Comparison of ENCODE assay signal across 1 cellular context in the genomic region with DNA sequence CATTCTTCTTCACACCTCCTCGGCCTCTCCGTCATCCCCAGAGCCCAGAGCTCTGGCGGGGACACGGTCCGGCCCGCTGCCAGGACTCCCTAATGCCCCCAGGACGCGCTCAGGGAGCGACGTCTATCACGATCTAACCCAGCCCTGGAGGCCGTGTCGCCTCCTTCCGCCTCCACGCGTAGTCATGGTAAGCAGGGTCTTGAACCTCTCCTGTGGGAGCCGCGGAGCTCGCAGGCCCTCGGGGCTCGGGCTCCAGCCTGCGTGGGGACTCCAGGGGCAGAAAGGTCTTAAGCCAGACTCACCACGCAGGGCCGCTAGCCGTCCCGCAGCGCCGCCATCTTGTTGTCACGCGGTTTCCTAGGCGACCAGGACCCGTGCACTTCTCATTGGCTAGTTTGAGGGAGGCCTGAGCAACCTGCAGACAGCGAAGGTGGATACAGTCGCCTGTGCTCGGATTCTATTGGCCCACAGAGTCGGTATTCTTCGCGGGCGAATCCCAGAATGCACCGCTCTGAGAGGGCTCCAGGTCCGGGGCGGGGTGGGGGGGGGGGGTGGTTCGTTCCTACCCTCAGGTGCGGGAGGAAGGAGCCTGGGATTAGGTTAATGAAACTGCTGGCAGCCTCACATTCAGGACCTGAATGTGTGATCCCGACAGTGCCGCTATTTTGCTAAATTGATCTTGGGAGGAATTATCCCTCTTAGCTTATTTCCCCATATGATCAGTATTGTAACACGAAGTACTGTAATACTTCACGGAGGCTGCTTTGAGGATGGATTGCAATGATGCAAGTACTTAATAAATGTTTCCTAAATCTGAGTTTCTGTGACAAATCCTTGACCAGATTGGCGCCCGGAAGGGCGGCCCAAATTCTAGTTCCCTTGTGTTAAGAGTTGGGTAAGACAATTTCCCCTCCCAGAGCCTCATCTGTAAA.
TF ChIP-seq lines count a peak whose summit lies in the region.

UBXN11 (minus strand) TSS at position 347 of the 932 bp plus-strand sequence. CDS start 3,753 bp downstream, outside the sequence.

TF ChIP-seq in HepG2, 621 proteins besides CTCF, POLR2A, EP300 and RAD21 (continued from another document and continues in another):
- TF ChIP-seq NR0B2 (CRISPR knock-in tag; IDR thresholded peaks at IDR 0.05) (peak; percentile 74; the same call in 1 of the 2 replicates), KDM5B (CRISPR knock-in tag; IDR thresholded peaks at IDR 0.05; ENCODE audit: borderline replicate concordance) (0 out of 2 replicates have a peak, but pooled peaks have one; percentile 29), POLR2AphosphoS5 (IDR thresholded peaks at IDR 0.05; ENCODE audit: low read depth, low read length) (peak; percentile 51), ZNF558 (CRISPR knock-in tag; IDR thresholded peaks at IDR 0.05; ENCODE audit: borderline replicate concordance) (no peak), ZNF782 (CRISPR knock-in tag; IDR thresholded peaks at IDR 0.05; ENCODE audit: borderline replicate concordance) (peak; percentile 70; the same call in 1 of the 2 replicates), RFX3 (CRISPR knock-in tag; IDR thresholded peaks at IDR 0.05) (peak; percentile 96), MYC (CRISPR knock-in tag; IDR thresholded peaks at IDR 0.05; ENCODE audit: borderline replicate concordance) (peak; percentile 41; the same call in 1 of the 2 replicates), ZSCAN31 (CRISPR knock-in tag; IDR thresholded peaks at IDR 0.05; ENCODE audit: low read depth) (0 out of 2 replicates have a peak, but pooled peaks have one; percentile 19), SNAPC2 (CRISPR knock-in tag; IDR thresholded peaks at IDR 0.05) (peak; percentile 79; the same call in 1 of the 2 replicates), FOXM1 (CRISPR knock-in tag; IDR thresholded peaks at IDR 0.05) (0 out of 2 replicates have a peak, but pooled peaks have one; percentile 27), MAF1 (CRISPR knock-in tag; IDR thresholded peaks at IDR 0.05; ENCODE audit: borderline replicate concordance) (0 out of 2 replicates have a peak, but pooled peaks have one; percentile 24), HDAC2 (CRISPR knock-in tag; IDR thresholded peaks at IDR 0.05) (peak; percentile 65; the same call in 1 of the 2 replicates), NFYC (CRISPR knock-in tag; IDR thresholded peaks at IDR 0.05) (peak; percentile 86), MNT (IDR thresholded peaks at IDR 0.05) (0 out of 2 replicates have a peak, but pooled peaks have one; percentile 26), HNRNPLL (IDR thresholded peaks at IDR 0.05; ENCODE audit: low read depth, low read length, poor library complexity, severe bottlenecking) (peak; percentile 35), ZNF850 (CRISPR knock-in tag; conservative IDR thresholded peaks at IDR 0.05) (no peak), ZFP41 (CRISPR knock-in tag; IDR thresholded peaks at IDR 0.05; ENCODE audit: borderline replicate concordance) (0 out of 2 replicates have a peak, but pooled peaks have one; percentile 44), TMF1 (CRISPR knock-in tag; IDR thresholded peaks at IDR 0.05; ENCODE audit: low read depth) (no peak), THAP11 (CRISPR knock-in tag; IDR thresholded peaks at IDR 0.05) (peak; percentile 63), CREB1 (IDR thresholded peaks at IDR 0.05) (0 out of 2 replicates have a peak, but pooled peaks have one; percentile 34), CREB1 (CRISPR knock-in tag; IDR thresholded peaks at IDR 0.05) (peak; percentile 70), ZMYM4 (CRISPR knock-in tag; IDR thresholded peaks at IDR 0.05) (peak; percentile 39; the same call in 1 of the 2 replicates), NONO (IDR thresholded peaks at IDR 0.05) (no peak), NONO (CRISPR knock-in tag; conservative IDR thresholded peaks at IDR 0.05) (0 out of 2 replicates have a peak, but pooled peaks have one; percentile 29), SP4 (CRISPR knock-in tag; IDR thresholded peaks at IDR 0.05) (peak; percentile 62), POGZ (CRISPR knock-in tag; IDR thresholded peaks at IDR 0.05) (peak; percentile 54; the same call in 1 of the 2 replicates), MTF1 (CRISPR knock-in tag; IDR thresholded peaks at IDR 0.05) (no peak), FOXA3 (CRISPR knock-in tag; IDR thresholded peaks at IDR 0.05) (peak; percentile 50; the same call in 1 of the 2 replicates), MXD3 (CRISPR knock-in tag; IDR thresholded peaks at IDR 0.05) (peak; percentile 64; the same call in 1 of the 2 replicates), TAF1 (CRISPR knock-in tag; IDR thresholded peaks at IDR 0.05) (peak; percentile 60; the same call in 1 of the 2 replicates), ZNF879 (CRISPR knock-in tag; IDR thresholded peaks at IDR 0.05) (no peak), ZNF225 (CRISPR knock-in tag; IDR thresholded peaks at IDR 0.05) (0 out of 2 replicates have a peak, but pooled peaks have one; percentile 28), SAP130 (CRISPR knock-in tag; IDR thresholded peaks at IDR 0.05; ENCODE audit: low read depth) (peak; percentile 99), RBM22 (optimal IDR thresholded peaks at IDR 0.05; ENCODE audit: low read length) (peak; percentile 83), TARDBP (CRISPR knock-in tag; IDR thresholded peaks at IDR 0.05) (0 out of 2 replicates have a peak, but pooled peaks have one; percentile 44), HDAC6 (IDR thresholded peaks at IDR 0.05; ENCODE audit: low read depth, low read length) (no peak), ZNF576 (CRISPR knock-in tag; IDR thresholded peaks at IDR 0.05) (no peak), ZNF687 (CRISPR knock-in tag; IDR thresholded peaks at IDR 0.05) (peak; percentile 66), ARID2 (CRISPR knock-in tag; IDR thresholded peaks at IDR 0.05; ENCODE audit: borderline replicate concordance) (no peak), SNAI1 (CRISPR knock-in tag; IDR thresholded peaks at IDR 0.05; ENCODE audit: borderline replicate concordance) (0 out of 2 replicates have a peak, but pooled peaks have one; percentile 45), NPAS2 (CRISPR knock-in tag; IDR thresholded peaks at IDR 0.05; ENCODE audit: borderline replicate concordance) (no peak), ZNF768 (CRISPR knock-in tag; IDR thresholded peaks at IDR 0.05) (peak; percentile 37; the same call in 1 of the 2 replicates), MIXL1 (CRISPR knock-in tag; IDR thresholded peaks at IDR 0.05) (no peak), ZNF263 (CRISPR knock-in tag; IDR thresholded peaks at IDR 0.05) (peak; percentile 32; the same call in 1 of the 2 replicates), FOXP1 (IDR thresholded peaks at IDR 0.05) (no peak), FOXP1 (CRISPR knock-in tag; IDR thresholded peaks at IDR 0.05) (no peak), TGIF2 (CRISPR knock-in tag; IDR thresholded peaks at IDR 0.05) (peak; percentile 71; the same call in 1 of the 2 replicates), SMC3 (IDR thresholded peaks at IDR 0.05; ENCODE audit: low read length) (no peak), PAX8 (CRISPR knock-in tag; IDR thresholded peaks at IDR 0.05; ENCODE audit: borderline replicate concordance) (no peak), ZNF703 (CRISPR knock-in tag; IDR thresholded peaks at IDR 0.05; ENCODE audit: borderline replicate concordance) (no peak), MXI1 (IDR thresholded peaks at IDR 0.05; ENCODE audit: borderline replicate concordance, low read depth, low read length) (peak; percentile 94; the same call in 2 of the 3 replicates)
- TF ChIP-seq, protein P1, sequence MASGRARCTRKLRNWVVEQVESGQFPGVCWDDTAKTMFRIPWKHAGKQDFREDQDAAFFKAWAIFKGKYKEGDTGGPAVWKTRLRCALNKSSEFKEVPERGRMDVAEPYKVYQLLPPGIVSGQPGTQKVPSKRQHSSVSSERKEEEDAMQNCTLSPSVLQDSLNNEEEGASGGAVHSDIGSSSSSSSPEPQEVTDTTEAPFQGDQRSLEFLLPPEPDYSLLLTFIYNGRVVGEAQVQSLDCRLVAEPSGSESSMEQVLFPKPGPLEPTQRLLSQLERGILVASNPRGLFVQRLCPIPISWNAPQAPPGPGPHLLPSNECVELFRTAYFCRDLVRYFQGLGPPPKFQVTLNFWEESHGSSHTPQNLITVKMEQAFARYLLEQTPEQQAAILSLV (CRISPR knock-in tag; IDR thresholded peaks at IDR 0.05; ENCODE audit: borderline replicate concordance), result peak; percentile 34; the same call in 1 of the 2 replicates
- TF ChIP-seq, protein P2, sequence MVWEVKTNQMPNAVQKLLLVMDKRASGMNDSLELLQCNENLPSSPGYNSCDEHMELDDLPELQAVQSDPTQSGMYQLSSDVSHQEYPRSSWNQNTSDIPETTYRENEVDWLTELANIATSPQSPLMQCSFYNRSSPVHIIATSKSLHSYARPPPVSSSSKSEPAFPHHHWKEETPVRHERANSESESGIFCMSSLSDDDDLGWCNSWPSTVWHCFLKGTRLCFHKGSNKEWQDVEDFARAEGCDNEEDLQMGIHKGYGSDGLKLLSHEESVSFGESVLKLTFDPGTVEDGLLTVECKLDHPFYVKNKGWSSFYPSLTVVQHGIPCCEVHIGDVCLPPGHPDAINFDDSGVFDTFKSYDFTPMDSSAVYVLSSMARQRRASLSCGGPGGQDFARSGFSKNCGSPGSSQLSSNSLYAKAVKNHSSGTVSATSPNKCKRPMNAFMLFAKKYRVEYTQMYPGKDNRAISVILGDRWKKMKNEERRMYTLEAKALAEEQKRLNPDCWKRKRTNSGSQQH (CRISPR knock-in tag; IDR thresholded peaks at IDR 0.05; ENCODE audit: low read depth), result 0 out of 2 replicates have a peak, but pooled peaks have one; percentile 48
